In genomic region chr19:29668746-29669609, GRCh38 we compare ENCODE assay signal across 11 cellular contexts. TPM values are rescaled to one million over a fixed set of nuclear protein-coding genes. Genes with fewer than 3 reads are reported as not detected.
DNase-seq lines count a peak whose midpoint lies in the region; ATAC-seq and TF ChIP-seq lines count a peak whose summit lies in the region.
"Had no signal": no experiment of that assay in that cellular context is flagged by ENCODE, and none has a peak within 500 bp of the region (broad histone marks: within the 10 kb centered on the region; RNA-seq: fewer than 3 reads in every experiment).

No MANE protein-coding gene starts in this region.

- CTCF ChIA-PET in AG04449 (lab: Yijun Ruan, JAX), result interaction anchor here (0.8 to 10.2 kb wide), 10 partner anchors 8 to 60 kb away, joined by 3 to 140 read pairs (median 4); partner anchors contain the start of genes C19orf12 and POP4

- H3K36me3 Mint-ChIP-seq in activated naive CD8-positive, alpha-beta T cell, result peaks cover 15% of the 10 kb centered on the region

- TF ChIP-seq CTCF in AG04449 (IDR thresholded peaks at IDR 0.05; ENCODE audit: insufficient read depth, low read length, missing control alignments) (peak; percentile 8), GM12874 (IDR thresholded peaks at IDR 0.05; ENCODE audit: insufficient read depth, low read depth, low read length) (peak; percentile 41), lower lobe of right lung (IDR thresholded peaks at IDR 0.05) (no peak)

- H3K9me3 ChIP-seq in lower lobe of right lung, result no peaks in the 10 kb centered on the region

- peaks cover 3% of the 10 kb centered on the region for H3K9me3 Mint-ChIP-seq in activated naive CD8-positive, alpha-beta T cell (ENCODE audit: low read depth)

- intact Hi-C loops in lower lobe of right lung (cut with DNase I), result no loop called here

- peaks cover 79% of the 10 kb centered on the region for H3K4me1 ChIP-seq in lower lobe of right lung

- ATAC-seq in lower lobe of right lung (no peak), GM18861 (IDR thresholded peaks at IDR 0.05; ENCODE audit: unreplicated experiment) (no peak), HG02798 (IDR thresholded peaks at IDR 0.05; ENCODE audit: poor library complexity, unreplicated experiment) (no peak)

- DNase-seq in AG04449 (ENCODE audit: low read depth, low spot score) (no peak), lower lobe of right lung (no peak), NCI-H446 (lab: John Stamatoyannopoulos, UW) (no peak)
- no peak for DNase-seq in stimulated activated naive CD4-positive, alpha-beta T cell treated with Interleukin-2 at 50 U/mL for 16 hours (lab: John Stamatoyannopoulos, UW)
- DNase-seq: DMS53, PC-9 had no signal

- peaks cover 82% of the 10 kb centered on the region for H3K4me1 Mint-ChIP-seq in activated naive CD8-positive, alpha-beta T cell (ENCODE audit: low read depth)

- H3K27ac ChIP-seq in lower lobe of right lung, result peak overlapping the region; percentile 25
- H3K27ac ChIP-seq: KMS-11 had no signal

- POLR2A ChIA-PET in AG04449 (lab: Yijun Ruan, JAX), result no interaction called here

- H3K4me3 ChIP-seq in AG04449 (ENCODE audit: low read depth, low read length), result no peak overlapping the region
- peak overlapping the region; percentile 8 for H3K4me3 ChIP-seq in lower lobe of right lung
- H3K4me3 ChIP-seq: PC-9 had no signal

- no peaks in the 10 kb centered on the region for H3K27me3 ChIP-seq in lower lobe of right lung (ENCODE audit: low read depth)

- H3K36me3 ChIP-seq in lower lobe of right lung, result peaks cover 9% of the 10 kb centered on the region

- H3K27ac Mint-ChIP-seq in activated naive CD8-positive, alpha-beta T cell, result peak overlapping the region; percentile 98

- peak overlapping the region; percentile 91 for H3K4me3 Mint-ChIP-seq in activated naive CD8-positive, alpha-beta T cell

- H3K27me3 Mint-ChIP-seq in activated naive CD8-positive, alpha-beta T cell, result no peaks in the 10 kb centered on the region

RNA-seq across cellular contexts. Expression of gene PLEKHF1, which starts 3.7 kb away (rescaled TPM):
- total RNA-seq in lower lobe of right lung, result 15.5 TPM

RNA-seq across cellular contexts. Expression of gene C19orf12, which starts 46.1 kb away (rescaled TPM):
- total RNA-seq in lower lobe of right lung, result 19.2 TPM
